In the genomic region with DNA sequence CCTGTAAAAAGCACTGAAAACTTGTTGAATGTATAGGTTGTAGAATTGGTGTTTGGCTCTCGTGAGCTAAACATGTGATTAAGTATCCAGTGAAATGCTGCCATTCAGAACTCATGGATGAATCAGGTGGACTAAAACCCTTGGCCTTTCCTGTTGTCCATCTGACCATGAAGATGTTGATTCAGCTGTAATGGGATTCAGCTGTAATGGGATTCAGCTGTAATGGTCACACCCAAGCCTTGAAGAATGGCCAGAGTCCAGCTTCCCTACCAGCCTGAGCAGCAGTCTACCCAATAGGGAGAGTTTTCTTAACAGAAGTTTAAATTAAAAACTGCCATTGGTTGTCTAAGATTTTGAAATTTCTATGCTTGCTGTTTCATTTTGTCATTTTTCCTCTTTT, we compare ENCODE assay signal across 26 cellular contexts. TPM values are rescaled to one million over a fixed set of nuclear protein-coding genes. Genes with fewer than 3 reads are reported as not detected.
DNase-seq lines count a peak whose midpoint lies in the region; TF ChIP-seq lines count a peak whose summit lies in the region.
"Had no signal": no experiment of that assay in that cellular context is flagged by ENCODE, and none has a peak within 500 bp of the region (broad histone marks: within the 10 kb centered on the region; RNA-seq: fewer than 3 reads in every experiment).

No MANE protein-coding gene starts in this region.

- H3K27ac ChIP-seq in osteoblast (ENCODE audit: low read depth, low read length), result no peak overlapping the region
- no peak overlapping the region for H3K27ac ChIP-seq in testis
- H3K27ac ChIP-seq: breast epithelium, colonic mucosa, lower lobe of right lung, neural progenitor cell, prostate gland, tibial nerve had no signal

- H3K9me3 ChIP-seq in osteoblast (ENCODE audit: low read depth, low read length) (no peaks in the 10 kb centered on the region), testis (no peaks in the 10 kb centered on the region)
- H3K9me3 ChIP-seq: breast epithelium, colonic mucosa, lower lobe of right lung, prostate gland, tibial nerve had no signal

- WGBS in testis, 2 donors, result 93 to 100% methylated on average over 1 of the region's 1 CpG

- H3K36me3 ChIP-seq in osteoblast (ENCODE audit: insufficient read depth, low read length) (no peaks in the 10 kb centered on the region), testis (ENCODE audit: low read depth, missing control alignments) (no peaks in the 10 kb centered on the region)
- H3K36me3 ChIP-seq: breast epithelium, colonic mucosa, lower lobe of right lung, neural progenitor cell, prostate gland, tibial nerve had no signal

- no peaks in the 10 kb centered on the region for H4K20me1 ChIP-seq in osteoblast (ENCODE audit: insufficient read depth, low read length)

- no peak overlapping the region for H3K4me2 ChIP-seq in osteoblast (ENCODE audit: insufficient read depth, low read length)
- H3K4me2 ChIP-seq: neural progenitor cell, smooth muscle cell had no signal

- H3K4me1 ChIP-seq in osteoblast (ENCODE audit: insufficient read depth, low read length) (peaks cover 9% of the 10 kb centered on the region), testis (peaks cover 22% of the 10 kb centered on the region)
- H3K4me1 ChIP-seq: breast epithelium, colonic mucosa, lower lobe of right lung, neural progenitor cell, prostate gland had no signal

- no peaks in the 10 kb centered on the region for H3K79me2 ChIP-seq in osteoblast (ENCODE audit: insufficient read depth, low read length)

- intact Hi-C loops in testis (cut with DNase I; ENCODE audit: low total_unique reads), result no loop called here

- no peak for TF ChIP-seq POLR2A in testis (IDR thresholded peaks at IDR 0.05)

- DNase-seq in EH (ENCODE audit: low read depth), result peak; percentile 33
- peak; percentile 61 for DNase-seq in NCI-H146 treated with DMSO at 0.1 percent for 48 hours (lab: John Stamatoyannopoulos, UW; ENCODE audit: unreplicated experiment)
- peak; percentile 66 for DNase-seq in fibroblast of gingiva (ENCODE audit: low read depth)
- DNase-seq in osteoblast (ENCODE audit: insufficient read length, low spot score, missing footprints), result peak; percentile 13
- DNase-seq in hippocampal formation (lab: John Stamatoyannopoulos, UW), result no peak
- DNase-seq in testis, result no peak
- no peak for DNase-seq in NK-92 (lab: John Stamatoyannopoulos, UW; ENCODE audit: unreplicated experiment)
- DNase-seq: activated CD4-positive, alpha-beta memory T cell treated with anti-CD3 and anti-CD28 coated beads, Interleukin-2, amount 10 ng/mL, durations not matched to agents 7 days and 5 days; activated gamma-delta T cell; activated T-cell treated with anti-CD3 and anti-CD28 coated beads for 4 hours; colonic mucosa; DND-41; effector memory CD8-positive, alpha-beta T cell; HFFc6; hypothalamus; lower lobe of right lung; NCI-H1930; NCI-H446; stimulated activated CD4-positive, alpha-beta T cell treated with anti-CD3 and anti-CD28 coated beads, Interleukin-4, amount 100 ng/mL, for 1 hour; stimulated activated naive CD4-positive, alpha-beta T cell; SW 1271 had no signal

- TF ChIP-seq CTCF in osteoblast (IDR thresholded peaks at IDR 0.05; ENCODE audit: extremely low read depth, low read depth, low read length) (no peak), testis (IDR thresholded peaks at IDR 0.05) (no peak)

- no peaks in the 10 kb centered on the region for H3K27me3 ChIP-seq in osteoblast (ENCODE audit: insufficient read depth, low read length)
- H3K27me3 ChIP-seq in testis, result no peaks in the 10 kb centered on the region
- H3K27me3 ChIP-seq: breast epithelium, colonic mucosa, neural progenitor cell, tibial nerve had no signal

- H2AFZ ChIP-seq in osteoblast (ENCODE audit: low read length), result no peak overlapping the region
- H2AFZ ChIP-seq: neural progenitor cell had no signal

- no peak overlapping the region for H3K4me3 ChIP-seq in osteoblast (ENCODE audit: insufficient read depth, low read length)
- H3K4me3 ChIP-seq in testis, result no peak overlapping the region
- H3K4me3 ChIP-seq: breast epithelium, colonic mucosa, lower lobe of right lung, neural progenitor cell, prostate gland, smooth muscle cell, tibial nerve had no signal

RNA-seq across cellular contexts. Expression of gene MAMDC2, which starts 18.1 kb away (rescaled TPM):
- total RNA-seq in osteoblast (1.4 and 1.5 TPM in 2 replicates), testis (10 to 100 TPM; 13.7 to 28.3 TPM)
- 15.1 TPM for polyA plus RNA-seq in testis (ENCODE audit: insufficient read depth, low read depth, low replicate concordance)

Comparison
In these comparisons a context has a peak if more than half of its experiments do, and no peak if none do; other contexts are left out.
1. DNase-seq: peak in EH (single experiment), NCI-H146 treated with DMSO at 0.1 percent for 48 hours (single experiment), fibroblast of gingiva (single experiment) and osteoblast (single experiment); none in hippocampal formation (0 of 2), testis (single experiment) and NK-92 (single experiment).